In the genomic region with DNA sequence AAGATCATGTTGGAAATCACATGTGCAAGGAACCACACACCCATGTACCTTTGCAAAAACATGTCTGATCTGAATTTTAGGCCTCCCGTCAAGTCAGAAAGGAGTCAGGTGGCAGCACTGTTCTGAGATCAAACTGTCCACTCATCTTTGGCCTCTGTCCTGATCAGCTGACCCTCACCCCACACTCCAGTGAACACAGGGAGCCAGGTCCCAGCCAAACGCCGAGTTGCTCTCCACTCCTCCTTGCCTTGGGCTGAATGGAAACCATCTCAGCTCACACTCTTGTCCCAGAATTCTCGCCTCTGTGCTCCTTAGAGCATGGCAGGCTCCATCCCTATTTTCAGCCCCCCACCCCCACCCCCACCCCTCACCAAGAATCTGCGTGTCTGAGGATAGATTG, we compare ENCODE assay signal across 27 cellular contexts. TPM values are rescaled to one million over a fixed set of nuclear protein-coding genes. Genes with fewer than 3 reads are reported as not detected.
A peak's percentile ranks its signal among the peaks of the same experiment; 100 is the strongest.
DNase-seq lines count a peak whose midpoint lies in the region; ATAC-seq, FAIRE-seq and TF ChIP-seq lines count a peak whose summit lies in the region.
"Had no signal": no experiment of that assay in that cellular context is flagged by ENCODE, and none has a peak within 500 bp of the region (broad histone marks: within the 10 kb centered on the region; RNA-seq: fewer than 3 reads in every experiment).

No MANE protein-coding gene starts in this region.

- FAIRE-seq in bronchial epithelial cell (lab: Jason Lieb, UNC) (peak; percentile 81), kidney (lab: Jason Lieb, UNC) (no peak)
- FAIRE-seq: GM12892, H54, K562, RCC 7860 had no signal

- peaks cover 11% of the 10 kb centered on the region for H3K27me3 ChIP-seq in bronchial epithelial cell (ENCODE audit: control insufficient read depth, insufficient read depth, low read length)
- no peaks in the 10 kb centered on the region for H3K27me3 ChIP-seq in liver (ENCODE audit: control insufficient read depth in 4 of 4, insufficient read depth in 4 of 4, low read length in 3 of 4)
- H3K27me3 ChIP-seq: BE2C had no signal

- H3K27ac ChIP-seq in 22Rv1: peak overlapping the region; percentile 31
- H3K27ac ChIP-seq in liver (ENCODE audit: low read depth in 1 of 2, low read length in 2 of 2): peak overlapping the region in 1 of 2 donors; percentile 28
- H3K27ac ChIP-seq in kidney (ENCODE audit: low read depth in 2 of 2, low read length in 2 of 2): no peak overlapping the region

- H3K27me3 Mint-ChIP-seq in activated T-cell treated with anti-CD3 and anti-CD28 coated beads, Interleukin-2, amount 50 U/mL, for 72 hours (ENCODE audit: low read depth): peaks cover 20% of the 10 kb centered on the region

- no peak overlapping the region for H3K27ac Mint-ChIP-seq in activated T-cell treated with anti-CD3 and anti-CD28 coated beads, Interleukin-2, amount 50 U/mL, for 72 hours

- TF ChIP-seq CTCF in 22Rv1 (IDR thresholded peaks at IDR 0.05) (no peak), bronchial epithelial cell (IDR thresholded peaks at IDR 0.05; ENCODE audit: insufficient read depth, low read length, severe bottlenecking) (no peak), liver (IDR thresholded peaks at IDR 0.05; ENCODE audit: low read depth, low read length, missing input control) (no peak), kidney (IDR thresholded peaks at IDR 0.05; ENCODE audit: borderline replicate concordance, extremely low read depth, insufficient read depth) (no peak)

- H3K4me3 ChIP-seq in bronchial epithelial cell (ENCODE audit: low read depth, low read length): no peak overlapping the region
- H3K4me3 ChIP-seq in liver (ENCODE audit: low read depth in 1 of 3, low read length in 3 of 3): no peak overlapping the region
- H3K4me3 ChIP-seq in kidney (ENCODE audit: low read length in 2 of 2): no peak overlapping the region
- H3K4me3 ChIP-seq: K562 had no signal

- 55% methylated on average over 5 of the region's 5 CpGs for WGBS in liver

- no peak overlapping the region for H3K4me3 Mint-ChIP-seq in activated T-cell treated with anti-CD3 and anti-CD28 coated beads, Interleukin-2, amount 50 U/mL, for 72 hours

- H3K9me3 ChIP-seq in liver (ENCODE audit: control insufficient read depth in 4 of 4, low read length in 3 of 4) (no peaks in the 10 kb centered on the region), kidney (ENCODE audit: control insufficient read depth in 1 of 2, low read length in 2 of 2) (no peaks in the 10 kb centered on the region)
- H3K9me3 ChIP-seq: BE2C had no signal

- peaks cover 5% of the 10 kb centered on the region for H3K4me1 Mint-ChIP-seq in activated T-cell treated with anti-CD3 and anti-CD28 coated beads, Interleukin-2, amount 50 U/mL, for 72 hours (ENCODE audit: low read depth)

- H3K9me3 Mint-ChIP-seq in activated T-cell treated with anti-CD3 and anti-CD28 coated beads, Interleukin-2, amount 50 U/mL, for 72 hours: no peaks in the 10 kb centered on the region

- TF ChIP-seq RAD21 in liver (IDR thresholded peaks at IDR 0.05): no peak

- DNase-seq in bronchial epithelial cell (ENCODE audit: low read depth) (no peak), posterior vena cava (ENCODE audit: low spot score) (peak; percentile 59), NAMALWA (ENCODE audit: low spot score) (no peak), kidney (no peak), kidney glomerular epithelial cell (lab: John Stamatoyannopoulos, UW) (no peak)
- DNase-seq in activated T-cell treated with anti-CD3 and anti-CD28 coated beads, Interleukin-2, amount 50 U/mL, for 72 hours: no peak
- DNase-seq: 8988T, ACHN, BE2C, Calu3, DMS79 treated with DMSO at 0.1 percent for 48 hours, GF-D8, Kasumi-1, NCI-H1105 treated with DMSO at 0.1 percent for 48 hours, NCI-H2029, NCI-H446, NCI-H524 treated with DMSO at 0.1 percent for 48 hours, NCI-H774, SIG-M5 had no signal

- ATAC-seq in activated T-cell treated with anti-CD3 and anti-CD28 coated beads, Interleukin-2, amount 50 U/mL, for 72 hours (replicated peaks in 1 of 2): no peak
- ATAC-seq: K562 had no signal

- no peak overlapping the region for H3K9ac ChIP-seq in liver (ENCODE audit: low read depth in 1 of 2, low read length in 2 of 2)
- H3K9ac ChIP-seq in kidney (ENCODE audit: low read length in 2 of 2): no peak overlapping the region

- H3K36me3 Mint-ChIP-seq in activated T-cell treated with anti-CD3 and anti-CD28 coated beads, Interleukin-2, amount 50 U/mL, for 72 hours (ENCODE audit: insufficient read depth in 2 of 2): no peaks in the 10 kb centered on the region

- no peaks in the 10 kb centered on the region for H3K36me3 ChIP-seq in bronchial epithelial cell (ENCODE audit: control insufficient read depth, insufficient read depth, low read length)
- no peaks in the 10 kb centered on the region for H3K36me3 ChIP-seq in liver (ENCODE audit: control insufficient read depth in 4 of 4, insufficient read depth in 3 of 4, low read depth in 1 of 4, low read length in 3 of 4)
- H3K36me3 ChIP-seq in kidney (ENCODE audit: control insufficient read depth in 1 of 2, insufficient read depth in 2 of 2, low read length in 2 of 2): no peaks in the 10 kb centered on the region
- H3K36me3 ChIP-seq: BE2C had no signal

- H3K4me1 ChIP-seq in liver (ENCODE audit: control insufficient read depth in 4 of 4, insufficient read depth in 4 of 4, low read length in 3 of 4): peaks cover 10 to 51% (median 44%) of the 10 kb centered on the region in 4 donors
- peaks cover 12 to 27% of the 10 kb centered on the region in 2 donors for H3K4me1 ChIP-seq in kidney (ENCODE audit: control insufficient read depth in 1 of 2, insufficient read depth in 1 of 2, low read depth in 1 of 2, low read length in 2 of 2)
- H3K4me1 ChIP-seq: BE2C had no signal

- intact Hi-C loops in posterior vena cava (cut with DNase I): no loop called here
- intact Hi-C loops in kidney (cut with DNase I): no loop called here

TF ChIP-seq in liver, 16 proteins besides CTCF, POLR2A, EP300 and RAD21 (continues in another document):
- TF ChIP-seq RXRA (IDR thresholded peaks at IDR 0.05) (peak; percentile 8 to 17), FOXA2 (IDR thresholded peaks at IDR 0.05) (no peak), FOXA1 (IDR thresholded peaks at IDR 0.05) (no peak), HNF4G (IDR thresholded peaks at IDR 0.05) (no peak), GABPA (IDR thresholded peaks at IDR 0.05 in 1 of 2, conservative IDR thresholded peaks at IDR 0.05 in 1 of 2) (no peak), YY1 (IDR thresholded peaks at IDR 0.05) (no peak), EGR1 (IDR thresholded peaks at IDR 0.05; ENCODE audit: low read depth in 2 of 2) (no peak), SP1 (IDR thresholded peaks at IDR 0.05) (peak; percentile 28), ATF3 (IDR thresholded peaks at IDR 0.05) (no peak), JUND (IDR thresholded peaks at IDR 0.05) (no peak), TAF1 (conservative IDR thresholded peaks at IDR 0.05) (no peak), NR2F2 (IDR thresholded peaks at IDR 0.05) (no peak)
- TF ChIP-seq, protein P1, sequence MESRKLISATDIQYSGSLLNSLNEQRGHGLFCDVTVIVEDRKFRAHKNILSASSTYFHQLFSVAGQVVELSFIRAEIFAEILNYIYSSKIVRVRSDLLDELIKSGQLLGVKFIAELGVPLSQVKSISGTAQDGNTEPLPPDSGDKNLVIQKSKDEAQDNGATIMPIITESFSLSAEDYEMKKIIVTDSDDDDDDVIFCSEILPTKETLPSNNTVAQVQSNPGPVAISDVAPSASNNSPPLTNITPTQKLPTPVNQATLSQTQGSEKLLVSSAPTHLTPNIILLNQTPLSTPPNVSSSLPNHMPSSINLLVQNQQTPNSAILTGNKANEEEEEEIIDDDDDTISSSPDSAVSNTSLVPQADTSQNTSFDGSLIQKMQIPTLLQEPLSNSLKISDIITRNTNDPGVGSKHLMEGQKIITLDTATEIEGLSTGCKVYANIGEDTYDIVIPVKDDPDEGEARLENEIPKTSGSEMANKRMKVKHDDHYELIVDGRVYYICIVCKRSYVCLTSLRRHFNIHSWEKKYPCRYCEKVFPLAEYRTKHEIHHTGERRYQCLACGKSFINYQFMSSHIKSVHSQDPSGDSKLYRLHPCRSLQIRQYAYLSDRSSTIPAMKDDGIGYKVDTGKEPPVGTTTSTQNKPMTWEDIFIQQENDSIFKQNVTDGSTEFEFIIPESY (IDR thresholded peaks at IDR 0.05): no peak
- TF ChIP-seq, protein P2, sequence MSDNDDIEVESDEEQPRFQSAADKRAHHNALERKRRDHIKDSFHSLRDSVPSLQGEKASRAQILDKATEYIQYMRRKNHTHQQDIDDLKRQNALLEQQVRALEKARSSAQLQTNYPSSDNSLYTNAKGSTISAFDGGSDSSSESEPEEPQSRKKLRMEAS (IDR thresholded peaks at IDR 0.05): no peak

RNA-seq across cellular contexts. Expression of gene RNF186, which starts 4.6 kb away (rescaled TPM):
- total RNA-seq in bronchial epithelial cell (not detected in 2 replicates), liver (under 1 TPM; 0.17 to 0.33 TPM), posterior vena cava (not detected), kidney (2.7 TPM)
- polyA plus RNA-seq in liver (under 1 TPM; 0.23 to 0.38 TPM), kidney (ENCODE audit: insufficient read depth, low read depth, low replicate concordance) (111 TPM)
- not detected for total RNA-seq in activated T-cell treated with anti-CD3 and anti-CD28 coated beads, Interleukin-2, amount 50 U/mL, for 72 hours
- total RNA-seq: Calu3, HT1080, K562, M059J had no signal
- polyA plus RNA-seq: K562 had no signal

RNA-seq across cellular contexts. Expression of gene TMCO4, which starts 20.0 kb away (rescaled TPM):
- total RNA-seq in bronchial epithelial cell (2.6 and 5.9 TPM in 2 replicates), liver (1 to 10 TPM; 5.2 to 9.5 TPM), posterior vena cava (10 to 100 TPM; 12.3 to 13.2 TPM), kidney (36.5 TPM)
- polyA plus RNA-seq in liver (1 to 10 TPM; 4.0 to 6.8 TPM), kidney (ENCODE audit: insufficient read depth, low read depth, low replicate concordance) (35.0 TPM)
- 10 to 100 TPM; 19.6 to 22.1 TPM for total RNA-seq in activated T-cell treated with anti-CD3 and anti-CD28 coated beads, Interleukin-2, amount 50 U/mL, for 72 hours
